Comparison of ENCODE assay signal across 9 cellular contexts in the genomic region with DNA sequence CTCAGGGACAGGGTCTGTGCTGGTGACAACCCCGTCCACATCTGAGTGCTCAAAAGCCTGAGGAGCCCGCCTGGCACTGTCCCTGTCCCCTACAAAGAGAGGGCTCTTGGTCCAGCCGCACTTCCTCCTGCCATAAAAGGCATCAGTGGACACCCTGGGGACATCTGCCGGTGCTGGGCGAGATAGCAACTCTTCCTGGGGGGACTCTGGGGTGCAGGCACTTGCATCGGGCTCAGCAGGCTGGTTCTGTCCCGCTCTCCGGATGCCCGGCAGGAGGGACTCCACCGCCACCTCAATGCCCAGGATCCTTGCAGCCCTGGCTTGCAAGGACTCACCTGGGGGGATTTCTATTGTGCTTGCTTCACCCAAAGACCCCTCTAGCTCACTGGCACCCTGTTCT. TPM values are rescaled to one million over a fixed set of nuclear protein-coding genes. Genes with fewer than 3 reads are reported as not detected.
DNase-seq lines count a peak whose midpoint lies in the region; ATAC-seq and TF ChIP-seq lines count a peak whose summit lies in the region.
"Had no signal": no experiment of that assay in that cellular context is flagged by ENCODE, and none has a peak within 500 bp of the region (broad histone marks: within the 10 kb centered on the region; RNA-seq: fewer than 3 reads in every experiment).

No MANE protein-coding gene starts in this region.

- DNase-seq in CD4-positive, alpha-beta T cell: no peak
- DNase-seq in GM10266 (ENCODE audit: extremely low spot score) (no peak), hypothalamus (lab: John Stamatoyannopoulos, UW) (no peak), SW480 (ENCODE audit: low spot score) (no peak)
- no peak for DNase-seq in activated T-helper 1 cell treated with anti-CD3 and anti-CD28 coated beads, Interleukin-12 subunit alpha, Interleukin-12 subunit beta, Interleukin-2, Interleukin-4 antibody, amounts not matched to agents 30 ng/mL and 10 ng/mL and 1 ng/mL, durations not matched to agents 14 hours and 24 hours and 36 hours (ENCODE audit: low spot score)
- no peak for DNase-seq in naive thymus-derived CD8-positive, alpha-beta T cell

- H3K36me3 Mint-ChIP-seq in CD4-positive, alpha-beta T cell (ENCODE audit: low read depth): peaks cover 4% of the 10 kb centered on the region
- H3K36me3 Mint-ChIP-seq in activated T-helper 1 cell treated with anti-CD3 and anti-CD28 coated beads, Interleukin-12 subunit alpha, Interleukin-12 subunit beta, Interleukin-2, Interleukin-4 antibody, amounts not matched to agents 30 ng/mL and 10 ng/mL and 1 ng/mL, durations not matched to agents 14 hours and 24 hours and 36 hours (ENCODE audit: low read depth): peaks cover 4% of the 10 kb centered on the region
- no peaks in the 10 kb centered on the region for H3K36me3 Mint-ChIP-seq in naive thymus-derived CD8-positive, alpha-beta T cell

- H3K9me3 Mint-ChIP-seq in CD4-positive, alpha-beta T cell: no peaks in the 10 kb centered on the region
- H3K9me3 Mint-ChIP-seq in activated T-helper 1 cell treated with anti-CD3 and anti-CD28 coated beads, Interleukin-12 subunit alpha, Interleukin-12 subunit beta, Interleukin-2, Interleukin-4 antibody, amounts not matched to agents 30 ng/mL and 10 ng/mL and 1 ng/mL, durations not matched to agents 14 hours and 24 hours and 36 hours: no peaks in the 10 kb centered on the region
- H3K9me3 Mint-ChIP-seq in naive thymus-derived CD8-positive, alpha-beta T cell: peaks cover 0 to 3% (median 0%) of the 10 kb centered on the region in 9 donors

- H3K4me1 Mint-ChIP-seq in CD4-positive, alpha-beta T cell (ENCODE audit: low read depth): peaks cover 36% of the 10 kb centered on the region
- H3K4me1 Mint-ChIP-seq in activated T-helper 1 cell treated with anti-CD3 and anti-CD28 coated beads, Interleukin-12 subunit alpha, Interleukin-12 subunit beta, Interleukin-2, Interleukin-4 antibody, amounts not matched to agents 30 ng/mL and 10 ng/mL and 1 ng/mL, durations not matched to agents 14 hours and 24 hours and 36 hours (ENCODE audit: low read depth): peaks cover 41% of the 10 kb centered on the region
- H3K4me1 Mint-ChIP-seq in naive thymus-derived CD8-positive, alpha-beta T cell: peaks cover 26 to 41% (median 39%) of the 10 kb centered on the region in 4 donors

- H3K27ac ChIP-seq in CD4-positive, alpha-beta T cell (ENCODE audit: low read depth, low read length): no peak overlapping the region

- H3K4me3 Mint-ChIP-seq in CD4-positive, alpha-beta T cell: no peak overlapping the region
- H3K4me3 Mint-ChIP-seq in activated T-helper 1 cell treated with anti-CD3 and anti-CD28 coated beads, Interleukin-12 subunit alpha, Interleukin-12 subunit beta, Interleukin-2, Interleukin-4 antibody, amounts not matched to agents 30 ng/mL and 10 ng/mL and 1 ng/mL, durations not matched to agents 14 hours and 24 hours and 36 hours: peak overlapping the region; percentile 73
- H3K4me3 Mint-ChIP-seq in naive thymus-derived CD8-positive, alpha-beta T cell: peak overlapping the region in 6 of 10 donors; percentile 61 to 91 (median 85)

- peak overlapping the region; percentile 79 for H3K27ac Mint-ChIP-seq in CD4-positive, alpha-beta T cell
- H3K27ac Mint-ChIP-seq in activated T-helper 1 cell treated with anti-CD3 and anti-CD28 coated beads, Interleukin-12 subunit alpha, Interleukin-12 subunit beta, Interleukin-2, Interleukin-4 antibody, amounts not matched to agents 30 ng/mL and 10 ng/mL and 1 ng/mL, durations not matched to agents 14 hours and 24 hours and 36 hours: no peak overlapping the region
- H3K27ac Mint-ChIP-seq in naive thymus-derived CD8-positive, alpha-beta T cell: peak overlapping the region in 5 of 10 donors; percentile 3 to 94 (median 88)

- CTCF ChIA-PET in CD4-positive, alpha-beta T cell (lab: Charles Lee): interaction anchor here (1.6 kb wide), 1 partner anchor 11 kb away, joined by 6 read pairs; no protein-coding TSS in a partner anchor

- intact Hi-C loops in CD4-positive, alpha-beta T cell (cut with DNase I, micrococcal nuclease): loop anchor here (2.0 to 10.0 kb wide), 5 partner anchors 22 to 501 kb away; a partner anchor contains a TSS
- intact Hi-C loops in activated T-helper 1 cell treated with anti-CD3 and anti-CD28 coated beads, Interleukin-12 subunit alpha, Interleukin-12 subunit beta, Interleukin-2, Interleukin-4 antibody, amounts not matched to agents 30 ng/mL and 10 ng/mL and 1 ng/mL, durations not matched to agents 14 hours and 24 hours and 36 hours (cut with micrococcal nuclease): loop anchor here (2.0 to 10.0 kb wide), 6 partner anchors 22 to 1494 kb away; a partner anchor contains a TSS

- POLR2A ChIA-PET in CD4-positive, alpha-beta T cell (lab: Charles Lee): interaction anchor here (0.6 to 1.8 kb wide), 11 partner anchors 11 to 1494 kb away, joined by 3 to 9 read pairs (median 6); no protein-coding TSS in a partner anchor
- POLR2A ChIA-PET in naive thymus-derived CD8-positive, alpha-beta T cell (lab: Charles Lee): no interaction called here

- ATAC-seq in CD4-positive, alpha-beta T cell (ENCODE audit: poor library complexity): no peak
- ATAC-seq in naive thymus-derived CD8-positive, alpha-beta T cell: no peak
- no peak for ATAC-seq in GM19467 (IDR thresholded peaks at IDR 0.05; ENCODE audit: unreplicated experiment)
- no peak for ATAC-seq in GM21390 (IDR thresholded peaks at IDR 0.05; ENCODE audit: unreplicated experiment)

- peaks cover 33% of the 10 kb centered on the region for H3K27me3 ChIP-seq in CD4-positive, alpha-beta T cell (ENCODE audit: control insufficient read depth, insufficient read depth, low read length)
- H3K27me3 ChIP-seq: adrenal gland had no signal

- H3K9me3 ChIP-seq in CD4-positive, alpha-beta T cell (ENCODE audit: control insufficient read depth, low read length): no peaks in the 10 kb centered on the region
- H3K9me3 ChIP-seq: adrenal gland had no signal

- TF ChIP-seq CTCF in CD4-positive, alpha-beta T cell (IDR thresholded peaks at IDR 0.05): no peak
- TF ChIP-seq CTCF in GM10266 (IDR thresholded peaks at IDR 0.05; ENCODE audit: control insufficient read depth, insufficient read depth, low read depth, missing control alignments): peak; percentile 12

- peaks cover 87% of the 10 kb centered on the region for H3K27me3 Mint-ChIP-seq in CD4-positive, alpha-beta T cell
- peaks cover 26% of the 10 kb centered on the region for H3K27me3 Mint-ChIP-seq in activated T-helper 1 cell treated with anti-CD3 and anti-CD28 coated beads, Interleukin-12 subunit alpha, Interleukin-12 subunit beta, Interleukin-2, Interleukin-4 antibody, amounts not matched to agents 30 ng/mL and 10 ng/mL and 1 ng/mL, durations not matched to agents 14 hours and 24 hours and 36 hours (ENCODE audit: insufficient read depth)
- peaks cover 46 to 83% (median 62%) of the 10 kb centered on the region in 5 donors for H3K27me3 Mint-ChIP-seq in naive thymus-derived CD8-positive, alpha-beta T cell

RNA-seq across cellular contexts. Expression of a gene that starts 32.8 kb away (rescaled TPM):
- total RNA-seq in CD4-positive, alpha-beta T cell: not detected
- 0.15 and 0.31 TPM in 2 replicates for total RNA-seq in activated T-helper 1 cell treated with anti-CD3 and anti-CD28 coated beads, Interleukin-12 subunit alpha, Interleukin-12 subunit beta, Interleukin-2, Interleukin-4 antibody, amounts not matched to agents 30 ng/mL and 10 ng/mL and 1 ng/mL, durations not matched to agents 14 hours and 24 hours and 36 hours
- total RNA-seq in naive thymus-derived CD8-positive, alpha-beta T cell: not detected
- not detected for polyA plus RNA-seq in naive thymus-derived CD8-positive, alpha-beta T cell
